ENCODE assay signal across 16 cellular contexts in genomic region chr15:101307048-101307896, GRCh38. TPM values are rescaled to one million over a fixed set of nuclear protein-coding genes. Genes with fewer than 3 reads are reported as not detected.
A peak's percentile ranks its signal among the peaks of the same experiment; 100 is the strongest.
DNase-seq lines count a peak whose midpoint lies in the region; TF ChIP-seq lines count a peak whose summit lies in the region.
"Had no signal": no experiment of that assay in that cellular context is flagged by ENCODE, and none has a peak within 500 bp of the region (broad histone marks: within the 10 kb centered on the region; RNA-seq: fewer than 3 reads in every experiment).

No MANE protein-coding gene starts in this region.

- TF ChIP-seq CTCF in right atrium auricular region (IDR thresholded peaks at IDR 0.05), result no peak

- no peak overlapping the region for H3K4me3 Mint-ChIP-seq in activated T-cell treated with anti-CD3 and anti-CD28 coated beads, Interleukin-2, amount 50 U/mL, for 24 hours
- no peak overlapping the region for H3K4me3 Mint-ChIP-seq in immature natural killer cell
- H3K4me3 Mint-ChIP-seq: CD4-positive, alpha-beta memory T cell; nephron had no signal

- no peaks in the 10 kb centered on the region for H3K27me3 Mint-ChIP-seq in activated T-cell treated with anti-CD3 and anti-CD28 coated beads, Interleukin-2, amount 50 U/mL, for 24 hours
- peaks cover 1 to 3% (median 3%) of the 10 kb centered on the region in 3 donors for H3K27me3 Mint-ChIP-seq in immature natural killer cell (ENCODE audit: low read depth in 3 of 3)

- no peaks in the 10 kb centered on the region for H3K36me3 ChIP-seq in right atrium auricular region

- peak; percentile 19 for DNase-seq in activated T-cell treated with anti-CD3 and anti-CD28 coated beads, Interleukin-2, amount 50 U/mL, for 24 hours
- no peak for DNase-seq in activated T-cell treated with anti-CD3 and anti-CD28 coated beads, Interleukin-2, amount 50 U/mL, for 48 hours
- DNase-seq in NCI-H69 (lab: John Stamatoyannopoulos, UW), result peak; percentile 50
- DNase-seq in right atrium auricular region (ENCODE audit: low spot score), result peak; percentile 50
- peak in 1 of 49 donors; percentile 4 for DNase-seq in substantia nigra (lab: John Stamatoyannopoulos, UW)
- DNase-seq in immature natural killer cell, result no peak
- no peak for DNase-seq in DMS 273 (lab: John Stamatoyannopoulos, UW; ENCODE audit: unreplicated experiment)
- DNase-seq in effector CD4-positive, alpha-beta T cell, result no peak
- DNase-seq: ACHN; activated CD8-positive, alpha-beta memory T cell treated with anti-CD3 and anti-CD28 coated beads for 24 hours; amygdala; CD4-positive, alpha-beta memory T cell; cerebellar nuclear complex; Kasumi-1; NCI-H526 treated with DMSO at 0.1 percent for 48 hours had no signal

- H3K9me3 ChIP-seq in right atrium auricular region, result no peaks in the 10 kb centered on the region

- no peak overlapping the region for H3K27ac ChIP-seq in right atrium auricular region
- peak overlapping the region; percentile 21 for H3K27ac ChIP-seq in substantia nigra (ENCODE audit: low read depth, low read length, poor library complexity, severe bottlenecking)

- H3K36me3 Mint-ChIP-seq in activated T-cell treated with anti-CD3 and anti-CD28 coated beads, Interleukin-2, amount 50 U/mL, for 24 hours (ENCODE audit: low read depth), result no peaks in the 10 kb centered on the region
- H3K36me3 Mint-ChIP-seq in immature natural killer cell, result peaks cover 0 to 11% (median 0%) of the 10 kb centered on the region in 3 donors
- H3K36me3 Mint-ChIP-seq: CD4-positive, alpha-beta memory T cell had no signal

- H3K27me3 ChIP-seq in right atrium auricular region, result no peaks in the 10 kb centered on the region

- no peaks in the 10 kb centered on the region for H3K4me1 ChIP-seq in right atrium auricular region

- no peak overlapping the region for H3K4me3 ChIP-seq in right atrium auricular region

- no peak overlapping the region for H3K27ac Mint-ChIP-seq in activated T-cell treated with anti-CD3 and anti-CD28 coated beads, Interleukin-2, amount 50 U/mL, for 24 hours
- no peak overlapping the region for H3K27ac Mint-ChIP-seq in immature natural killer cell
- H3K27ac Mint-ChIP-seq: CD4-positive, alpha-beta memory T cell; nephron had no signal

- no peaks in the 10 kb centered on the region for H3K4me1 Mint-ChIP-seq in activated T-cell treated with anti-CD3 and anti-CD28 coated beads, Interleukin-2, amount 50 U/mL, for 24 hours (ENCODE audit: low read depth)
- no peaks in the 10 kb centered on the region for H3K4me1 Mint-ChIP-seq in immature natural killer cell
- H3K4me1 Mint-ChIP-seq: CD4-positive, alpha-beta memory T cell; nephron had no signal

- no peaks in the 10 kb centered on the region for H3K9me3 Mint-ChIP-seq in activated T-cell treated with anti-CD3 and anti-CD28 coated beads, Interleukin-2, amount 50 U/mL, for 24 hours
- no peaks in the 10 kb centered on the region for H3K9me3 Mint-ChIP-seq in immature natural killer cell
- H3K9me3 Mint-ChIP-seq: CD4-positive, alpha-beta memory T cell; nephron had no signal

RNA-seq across cellular contexts. Expression of gene SNRPA1, which starts 12.2 kb away (rescaled TPM):
- 10 to 100 TPM; 21.4 to 24.9 TPM for total RNA-seq in right atrium auricular region
- 10 to 100 TPM; 38.6 to 65.0 (median 53.4) TPM for polyA plus RNA-seq in immature natural killer cell

RNA-seq across cellular contexts. Expression of gene SELENOS, which starts 30.0 kb away (rescaled TPM):
- total RNA-seq in right atrium auricular region, result 10 to 100 TPM; 52.4 to 60.6 TPM
- polyA plus RNA-seq in immature natural killer cell, result 100 to 1,000 TPM in 1 of 3 donors, 10 to 100 TPM in 2; 88.7 to 122 (median 94.9) TPM

RNA-seq across cellular contexts. Expression of gene CHSY1, which starts 55.4 kb away (rescaled TPM):
- total RNA-seq in right atrium auricular region, result 10 to 100 TPM; 23.1 to 26.1 TPM
- polyA plus RNA-seq in immature natural killer cell, result 1 to 10 TPM; 2.8 to 4.0 (median 2.8) TPM

Comparison
In these comparisons a context has a peak if more than half of its experiments do, and no peak if none do; other contexts are left out.
1. DNase-seq: peak in activated T-cell treated with anti-CD3 and anti-CD28 coated beads, Interleukin-2, amount 50 U/mL, for 24 hours (single experiment), NCI-H69 (single experiment) and right atrium auricular region (single experiment); none in activated T-cell treated with anti-CD3 and anti-CD28 coated beads, Interleukin-2, amount 50 U/mL, for 48 hours (0 of 2), immature natural killer cell (0 of 3), DMS 273 (single experiment) and effector CD4-positive, alpha-beta T cell (single experiment).